Comparison of ENCODE assay signal across 1 cellular context in the genomic region with DNA sequence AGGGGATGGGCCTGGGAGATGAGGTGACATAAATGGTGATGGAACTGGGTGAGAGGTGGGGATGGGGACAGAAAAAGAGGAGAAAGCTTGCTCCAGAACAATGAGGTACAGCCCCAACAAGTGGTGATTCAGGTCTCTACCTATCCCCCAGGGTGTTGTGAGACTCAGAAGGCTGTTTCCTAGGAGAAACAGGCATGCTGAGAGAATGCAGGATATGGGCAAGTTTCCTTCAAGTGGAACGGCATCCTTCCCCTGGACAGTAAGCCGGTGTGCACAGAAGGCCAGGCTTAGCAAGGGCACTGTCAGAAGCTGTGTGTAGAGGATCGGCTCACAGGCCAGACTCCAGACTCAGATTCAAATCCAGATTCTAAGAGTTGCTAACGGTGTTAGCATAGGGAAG.
TF ChIP-seq lines count a peak whose summit lies in the region.

No MANE protein-coding gene starts in this region.

TF ChIP-seq in GM12878, 131 proteins besides CTCF, POLR2A, EP300 and RAD21 (continued from another document):
- TF ChIP-seq HDAC6 (IDR thresholded peaks at IDR 0.05; ENCODE audit: unreplicated experiment) (no peak), ZNF384 (IDR thresholded peaks at IDR 0.05; ENCODE audit: borderline replicate concordance, low read depth, low read length) (no peak)
TF ChIP-seq in GM12878: peak in this region for 0.
